In genomic region chr21:35102488-35103407, GRCh38 we compare ENCODE assay signal across 9 cellular contexts. TPM values are rescaled to one million over a fixed set of nuclear protein-coding genes. Genes with fewer than 3 reads are reported as not detected.
DNase-seq lines count a peak whose midpoint lies in the region; ATAC-seq and TF ChIP-seq lines count a peak whose summit lies in the region.
"Had no signal": no experiment of that assay in that cellular context is flagged by ENCODE, and none has a peak within 500 bp of the region (broad histone marks: within the 10 kb centered on the region; RNA-seq: fewer than 3 reads in every experiment).

No MANE protein-coding gene starts in this region.

- ATAC-seq in HG03571 (IDR thresholded peaks at IDR 0.05; ENCODE audit: unreplicated experiment) (no peak), GM18520 (IDR thresholded peaks at IDR 0.05; ENCODE audit: unreplicated experiment) (no peak)
- ATAC-seq: PC-3 had no signal

- peak overlapping the region; percentile 39 for H3K27ac ChIP-seq in OCI-LY1 (ENCODE audit: low read depth, low read length, poor library complexity, severe bottlenecking)
- peak overlapping the region; percentile 41 for H3K27ac ChIP-seq in caudate nucleus (ENCODE audit: low read depth, low read length)
- H3K27ac ChIP-seq in sigmoid colon = peak overlapping the region in 1 of 4 donors; percentile 35

- H3K9me3 ChIP-seq in OCI-LY1 (ENCODE audit: low read length) (no peaks in the 10 kb centered on the region), sigmoid colon (no peaks in the 10 kb centered on the region)

- intact Hi-C loops in sigmoid colon (cut with DNase I) = no loop called here

- H3F3A ChIP-seq in OCI-LY1 (ENCODE audit: insufficient read depth, low read length) = no peaks in the 10 kb centered on the region

- H3K4me2 ChIP-seq in OCI-LY1 (ENCODE audit: low read length) = peak overlapping the region; percentile 40

- no peaks in the 10 kb centered on the region for H4K20me1 ChIP-seq in OCI-LY1 (ENCODE audit: insufficient read depth, low read length)

- H3K79me2 ChIP-seq in OCI-LY1 (ENCODE audit: insufficient read depth, low read length) = no peaks in the 10 kb centered on the region

- no peak for TF ChIP-seq POLR2A in sigmoid colon (IDR thresholded peaks at IDR 0.05)

- peak overlapping the region; percentile 22; the same call in 1 of the 2 replicates for H2AFZ ChIP-seq in OCI-LY1 (ENCODE audit: low read length)

- 35 to 74% methylated on average over 8 of the region's 8 CpGs for WGBS in sigmoid colon, 2 donors

- H3K9me2 ChIP-seq in OCI-LY1 (ENCODE audit: low read depth, low read length) = no peaks in the 10 kb centered on the region

- H3K4me1 ChIP-seq in OCI-LY1 (ENCODE audit: insufficient read depth, low read length, severe bottlenecking) (peaks cover 16% of the 10 kb centered on the region), sigmoid colon (no peaks in the 10 kb centered on the region)

- H3K4me3 ChIP-seq in GM12864 (ENCODE audit: low read depth, low read length) = no peak overlapping the region
- peak overlapping the region; percentile 17 for H3K4me3 ChIP-seq in OCI-LY1 (ENCODE audit: low read depth, low read length, poor library complexity, severe bottlenecking)
- no peak overlapping the region for H3K4me3 ChIP-seq in sigmoid colon

- H3K9ac ChIP-seq in OCI-LY1 (ENCODE audit: low read length) = no peak overlapping the region; the same call in 1 of the 2 replicates

- DNase-seq in GM12864 (ENCODE audit: low read depth) (peak; percentile 8), caudate nucleus (lab: John Stamatoyannopoulos, UW) (peak in 26 of 61 donors; percentile 1 to 33 (median 5)), sigmoid colon (peak; percentile 78), NCI-H2107 treated with DMSO at 0.1 percent for 48 hours (lab: John Stamatoyannopoulos, UW; ENCODE audit: unreplicated experiment) (no peak), NCI-H446 treated with DMSO at 0.1 percent for 48 hours (lab: John Stamatoyannopoulos, UW) (no peak)
- DNase-seq: PC-3 had no signal

- H3K27me3 ChIP-seq in OCI-LY1 (ENCODE audit: insufficient read depth, low read length) (no peaks in the 10 kb centered on the region), sigmoid colon (no peaks in the 10 kb centered on the region)

- no peak for TF ChIP-seq EP300 in sigmoid colon (IDR thresholded peaks at IDR 0.05)

- H3K36me3 ChIP-seq in OCI-LY1 (ENCODE audit: insufficient read depth, low read length) (no peaks in the 10 kb centered on the region), sigmoid colon (no peaks in the 10 kb centered on the region)

- TF ChIP-seq CTCF in GM12864 (IDR thresholded peaks at IDR 0.05; ENCODE audit: low read depth, low read length, missing control alignments) (no peak), OCI-LY1 (IDR thresholded peaks at IDR 0.05; ENCODE audit: low read length) (no peak), sigmoid colon (IDR thresholded peaks at IDR 0.05) (no peak)

RNA-seq across cellular contexts. Expression of gene RUNX1, which starts 53.6 kb away (rescaled TPM):
- total RNA-seq in sigmoid colon = 10 to 100 TPM in 1 of 4 donors, 1 to 10 TPM in 3; 5.7 to 23.3 (median 8.4) TPM
- polyA plus RNA-seq in sigmoid colon = 10 to 100 TPM in 1 of 3 donors, 1 to 10 TPM in 2; 2.8 to 11.9 (median 4.2) TPM

Comparison
In these comparisons a context has a peak if more than half of its experiments do, and no peak if none do; other contexts are left out.
1. DNase-seq: peak in GM12864 (single experiment) and sigmoid colon (single experiment); none in NCI-H2107 treated with DMSO at 0.1 percent for 48 hours (single experiment) and NCI-H446 treated with DMSO at 0.1 percent for 48 hours (single experiment).